Comparison of ENCODE assay signal across 1 cellular context in the genomic region with DNA sequence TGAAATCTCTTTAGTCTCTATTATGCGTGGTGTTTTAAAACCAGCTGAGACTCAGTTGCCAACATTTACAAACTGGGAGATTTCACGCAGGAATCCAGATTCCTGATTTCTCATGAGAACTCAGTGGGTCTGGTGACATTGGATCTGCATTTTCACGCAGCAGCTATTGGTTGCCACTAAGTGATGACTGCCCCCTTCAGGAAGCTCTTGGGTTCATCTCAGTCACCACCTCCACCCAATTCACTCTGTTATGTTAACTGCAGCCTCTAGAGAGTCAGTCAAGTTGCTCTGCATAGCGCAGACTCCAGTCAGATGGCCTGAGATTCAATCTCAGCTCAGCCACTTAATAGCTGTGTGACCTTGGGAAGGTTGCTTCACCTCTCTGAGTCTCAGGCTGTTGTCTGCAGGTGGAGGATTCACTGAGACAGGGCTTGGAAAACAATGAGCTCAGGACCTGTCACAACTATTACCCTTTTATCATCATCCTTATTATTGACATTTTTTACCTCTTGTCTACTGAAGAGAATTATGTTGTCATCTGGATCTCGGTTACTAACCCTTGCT.
TF ChIP-seq lines count a peak whose summit lies in the region.

No MANE protein-coding gene starts in this region.

TF ChIP-seq in Ishikawa, 13 proteins besides CTCF, POLR2A, EP300 and RAD21 (continued from another document):
- TF ChIP-seq, protein P1, sequence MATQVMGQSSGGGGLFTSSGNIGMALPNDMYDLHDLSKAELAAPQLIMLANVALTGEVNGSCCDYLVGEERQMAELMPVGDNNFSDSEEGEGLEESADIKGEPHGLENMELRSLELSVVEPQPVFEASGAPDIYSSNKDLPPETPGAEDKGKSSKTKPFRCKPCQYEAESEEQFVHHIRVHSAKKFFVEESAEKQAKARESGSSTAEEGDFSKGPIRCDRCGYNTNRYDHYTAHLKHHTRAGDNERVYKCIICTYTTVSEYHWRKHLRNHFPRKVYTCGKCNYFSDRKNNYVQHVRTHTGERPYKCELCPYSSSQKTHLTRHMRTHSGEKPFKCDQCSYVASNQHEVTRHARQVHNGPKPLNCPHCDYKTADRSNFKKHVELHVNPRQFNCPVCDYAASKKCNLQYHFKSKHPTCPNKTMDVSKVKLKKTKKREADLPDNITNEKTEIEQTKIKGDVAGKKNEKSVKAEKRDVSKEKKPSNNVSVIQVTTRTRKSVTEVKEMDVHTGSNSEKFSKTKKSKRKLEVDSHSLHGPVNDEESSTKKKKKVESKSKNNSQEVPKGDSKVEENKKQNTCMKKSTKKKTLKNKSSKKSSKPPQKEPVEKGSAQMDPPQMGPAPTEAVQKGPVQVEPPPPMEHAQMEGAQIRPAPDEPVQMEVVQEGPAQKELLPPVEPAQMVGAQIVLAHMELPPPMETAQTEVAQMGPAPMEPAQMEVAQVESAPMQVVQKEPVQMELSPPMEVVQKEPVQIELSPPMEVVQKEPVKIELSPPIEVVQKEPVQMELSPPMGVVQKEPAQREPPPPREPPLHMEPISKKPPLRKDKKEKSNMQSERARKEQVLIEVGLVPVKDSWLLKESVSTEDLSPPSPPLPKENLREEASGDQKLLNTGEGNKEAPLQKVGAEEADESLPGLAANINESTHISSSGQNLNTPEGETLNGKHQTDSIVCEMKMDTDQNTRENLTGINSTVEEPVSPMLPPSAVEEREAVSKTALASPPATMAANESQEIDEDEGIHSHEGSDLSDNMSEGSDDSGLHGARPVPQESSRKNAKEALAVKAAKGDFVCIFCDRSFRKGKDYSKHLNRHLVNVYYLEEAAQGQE (IDR thresholded peaks at IDR 0.05; ENCODE audit: low read depth): no peak
- TF ChIP-seq FOXM1 (IDR thresholded peaks at IDR 0.05; ENCODE audit: borderline replicate concordance, low read depth) (no peak), USF1 (IDR thresholded peaks at IDR 0.05) (no peak), TCF12 (IDR thresholded peaks at IDR 0.05; ENCODE audit: low read depth) (no peak), CEBPB (IDR thresholded peaks at IDR 0.05) (no peak), TAF1 (IDR thresholded peaks at IDR 0.05; ENCODE audit: low read depth) (no peak), TEAD4 (IDR thresholded peaks at IDR 0.05) (no peak), CREB1 (IDR thresholded peaks at IDR 0.05; ENCODE audit: low read depth) (no peak), MAX (IDR thresholded peaks at IDR 0.05) (no peak), EGR1 (IDR thresholded peaks at IDR 0.05) (no peak), NFIC (IDR thresholded peaks at IDR 0.05) (no peak)
